In the genomic region with DNA sequence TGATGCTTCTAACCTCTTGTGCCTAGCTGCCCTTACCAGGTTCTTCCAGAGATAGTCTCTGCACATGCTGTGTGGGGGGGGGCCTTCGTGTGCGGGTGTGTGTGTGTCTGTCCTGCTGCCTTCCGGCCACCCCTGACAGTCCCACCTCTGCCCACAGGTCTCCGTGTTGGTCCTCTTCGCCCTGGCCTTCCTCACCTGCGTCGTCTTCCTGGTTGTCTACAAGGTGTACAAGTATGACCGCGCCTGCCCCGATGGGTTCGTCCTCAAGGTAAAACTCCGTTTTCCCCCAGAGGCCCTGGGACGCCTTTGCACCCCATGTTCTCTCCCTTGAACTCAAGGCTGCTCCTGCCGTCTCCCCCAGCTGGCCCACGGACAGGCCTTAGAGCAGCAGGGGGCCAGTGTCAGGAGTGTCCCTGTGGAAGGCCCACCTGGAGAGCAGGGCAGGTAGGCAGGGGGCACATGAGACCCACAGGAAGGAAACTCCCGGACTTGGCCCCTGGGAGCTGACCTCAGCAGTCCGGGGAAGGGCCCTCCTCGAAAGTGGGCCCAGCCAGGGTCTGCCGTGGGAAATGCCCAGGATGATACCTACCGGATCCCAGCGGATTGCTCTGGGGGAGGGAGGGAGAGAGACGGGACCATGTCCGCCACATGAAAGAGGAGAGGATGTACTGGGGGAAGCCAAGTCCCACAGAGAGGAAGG, we compare ENCODE assay signal across 23 cellular contexts. TPM values are rescaled to one million over a fixed set of nuclear protein-coding genes. Genes with fewer than 3 reads are reported as not detected.
"Had no signal": no experiment of that assay in that cellular context is flagged by ENCODE, and none has a peak within 500 bp of the region (broad histone marks: within the 10 kb centered on the region; RNA-seq: fewer than 3 reads in every experiment).

No MANE protein-coding gene starts in this region.

- H3K4me1 ChIP-seq: heart right ventricle, psoas muscle, stomach, transverse colon had no signal

- ATAC-seq: heart right ventricle, left lobe of liver, sciatic nerve had no signal

- H3K36me3 ChIP-seq: heart right ventricle, neutrophil, stomach, thoracic aorta, transverse colon had no signal

- H3K4me3 ChIP-seq: heart right ventricle, psoas muscle, stomach, thoracic aorta, transverse colon had no signal

- DNase-seq: effector memory CD4-positive, alpha-beta T cell; heart right ventricle; hypothalamus; mammary epithelial cell; midbrain; nephron progenitor cell; retina; stimulated activated CD4-positive, alpha-beta T cell treated with anti-CD3 and anti-CD28 coated beads, Interleukin-2, amount 100 ng/mL, for 24 hours; stimulated activated CD4-positive, alpha-beta T cell treated with anti-CD3 and anti-CD28 coated beads, Interleukin-4, amount 100 ng/mL, for 4 hours; stimulated activated naive CD4-positive, alpha-beta T cell; stomach; substantia nigra; transverse colon had no signal

- H3K27ac ChIP-seq: heart right ventricle, neutrophil, psoas muscle, stomach, thoracic aorta, transverse colon had no signal

- H3K9me3 ChIP-seq: heart right ventricle, neutrophil, psoas muscle, stomach, thoracic aorta, transverse colon had no signal

- H3K27me3 ChIP-seq: neutrophil, transverse colon had no signal

- FAIRE-seq: endometrium, frontal cortex, islet of Langerhans had no signal

RNA-seq across cellular contexts. Expression of gene NSG1, which starts 22.7 kb away (rescaled TPM):
- total RNA-seq: glomerular endothelial cell, osteoblast had no signal
